7 cellular contexts compared by ENCODE assay signal in genomic region chrX:65696613-65697012, GRCh38. TPM values are rescaled to one million over a fixed set of nuclear protein-coding genes. Genes with fewer than 3 reads are reported as not detected.
A peak's percentile ranks its signal among the peaks of the same experiment; 100 is the strongest.
DNase-seq lines count a peak whose midpoint lies in the region; ATAC-seq, FAIRE-seq and TF ChIP-seq lines count a peak whose summit lies in the region.

No MANE protein-coding gene starts in this region.

- no peak overlapping the region for H3K27ac Mint-ChIP-seq in H9
- H3K27ac Mint-ChIP-seq in endodermal cell, result no peak overlapping the region

- no TSS peak for BruUV-seq in endothelial cell of umbilical vein (replicated peaks; lab: Mats Ljungman, UMichigan)

- FAIRE-seq in endothelial cell of umbilical vein (lab: Jason Lieb, UNC), result no peak
- no peak for FAIRE-seq in small intestine (lab: Jason Lieb, UNC)

- H2BK20ac ChIP-seq in H9 (ENCODE audit: low read depth, low read length, poor library complexity, severe bottlenecking), result no peak overlapping the region

- H4K91ac ChIP-seq in H9 (ENCODE audit: insufficient read length, low read depth, low read length), result no peak overlapping the region

- H4K5ac ChIP-seq in H9 (ENCODE audit: insufficient read length, low read depth, low read length), result no peak overlapping the region

- peaks cover 33 to 40% of the 10 kb centered on the region in 2 experiments for H3K4me1 Mint-ChIP-seq in H9
- H3K4me1 Mint-ChIP-seq in endodermal cell, result peaks cover 30% of the 10 kb centered on the region

- no peaks in the 10 kb centered on the region for H3K79me1 ChIP-seq in H9 (ENCODE audit: insufficient read depth, low read depth, low read length, poor library complexity, severe bottlenecking)

- CTCF ChIA-PET in endothelial cell of umbilical vein (lab: Charles Lee), result interaction anchor here (1.5 kb wide), 1 partner anchor 29 kb away, joined by 3 read pairs; the partner anchor contains the start of gene MSN

- dilution Hi-C loops in endothelial cell of umbilical vein (cut with MboI; ENCODE audit: extremely low pct_ligation_motif_present, low sequenced_read_pairs), result no loop called here

- no peak overlapping the region for H2BK15ac ChIP-seq in H9 (ENCODE audit: low read depth, low read length)

- H3K56ac ChIP-seq in H9 (ENCODE audit: insufficient read length, low read depth, low read length), result no peak overlapping the region

- TF ChIP-seq CTCF in H9 (conservative IDR thresholded peaks at IDR 0.05), result no peak
- no peak for TF ChIP-seq CTCF in Peyer's patch (IDR thresholded peaks at IDR 0.05)
- TF ChIP-seq CTCF in endothelial cell of umbilical vein (IDR thresholded peaks at IDR 0.05; ENCODE audit: extremely low read depth in 1 of 2, insufficient read depth in 1 of 2, low read depth in 1 of 2, low read length in 2 of 2), result no peak
- TF ChIP-seq CTCF in endodermal cell (conservative IDR thresholded peaks at IDR 0.05), result no peak

- H3K4me1 ChIP-seq in H9 (ENCODE audit: insufficient read depth, low read length) (peaks cover 6% of the 10 kb centered on the region; the same call in 1 of the 2 replicates), Peyer's patch (peaks cover 0 to 23% (median 1%) of the 10 kb centered on the region in 4 donors), endothelial cell of umbilical vein (ENCODE audit: control insufficient read depth, extremely low read depth, insufficient read depth, low read length) (peaks cover 60% of the 10 kb centered on the region), small intestine (ENCODE audit: control insufficient read depth in 2 of 2, insufficient read depth in 1 of 2, low read depth in 1 of 2, low read length in 1 of 2) (peaks cover 0 to 8% of the 10 kb centered on the region in 2 donors), endodermal cell (ENCODE audit: control insufficient read depth, insufficient read depth, low read length) (peaks cover 2% of the 10 kb centered on the region)

- H3T11ph ChIP-seq in H9 (ENCODE audit: low read length), result no peak overlapping the region

- POLR2A ChIA-PET in endothelial cell of umbilical vein (lab: Charles Lee), result no interaction called here

- H3K36me3 ChIP-seq in Peyer's patch, result no peaks in the 10 kb centered on the region
- peaks cover 0 to 8% of the 10 kb centered on the region in 2 experiments for H3K36me3 ChIP-seq in endothelial cell of umbilical vein (ENCODE audit: control insufficient read depth in 2 of 2, extremely low read depth in 1 of 2, insufficient read depth in 2 of 2, low read length in 2 of 2)
- H3K36me3 ChIP-seq in small intestine (ENCODE audit: control insufficient read depth in 2 of 2, insufficient read depth in 2 of 2, low read length in 2 of 2), result no peaks in the 10 kb centered on the region
- peaks cover 5% of the 10 kb centered on the region for H3K36me3 ChIP-seq in endodermal cell (ENCODE audit: control insufficient read depth, insufficient read depth, low read length)

- H3K9me3 Mint-ChIP-seq in H9 (peaks cover 65 to 70% of the 10 kb centered on the region in 2 experiments), endodermal cell (peaks cover 58% of the 10 kb centered on the region)

- intact Hi-C loops in endothelial cell of umbilical vein (cut with micrococcal nuclease), result no loop called here

- H3K36me3 Mint-ChIP-seq in H9 (ENCODE audit: insufficient read depth in 1 of 3, low read depth in 3 of 3) (peaks cover 5 to 15% (median 15%) of the 10 kb centered on the region in 3 experiments; a peak in 5 of 7 replicates), endodermal cell (ENCODE audit: low read depth) (peaks cover 6% of the 10 kb centered on the region)

- no peak overlapping the region for H4K8ac ChIP-seq in H9 (replicated peaks; ENCODE audit: insufficient read length, low read depth, low read length)

- H3K27me3 Mint-ChIP-seq in H9 (ENCODE audit: low read depth) (no peaks in the 10 kb centered on the region; the same call in 1 of the 2 replicates), endodermal cell (ENCODE audit: insufficient read depth) (no peaks in the 10 kb centered on the region)

- no peaks in the 10 kb centered on the region for H3K23me2 ChIP-seq in H9 (ENCODE audit: insufficient read length, low read depth, low read length, poor library complexity, severe bottlenecking)

- DNase-seq in H9 (no peak), Peyer's patch (no peak), endothelial cell of umbilical vein (ENCODE audit: low read depth, low spot score) (no peak), small intestine (peak; percentile 11), endodermal cell (no peak), iPS-NIHi7 (ENCODE audit: extremely low spot score) (no peak)

- peak overlapping the region; percentile 25 for H3K4me2 ChIP-seq in H9 (ENCODE audit: insufficient read depth, insufficient read length, low read length)
- H3K4me2 ChIP-seq in endothelial cell of umbilical vein (ENCODE audit: insufficient read depth, low read length), result peak overlapping the region; percentile 30

- WGBS in H9 (ENCODE audit: extremely low coverage, insufficient read length, low lambda C conversion rate), result no CpG with 5 or more reads among the region's 3 CpGs
- 57 to 61% (median 60%) methylated on average over 3 of the region's 3 CpGs for WGBS in small intestine, 3 donors
- WGBS in endodermal cell (ENCODE audit: insufficient coverage in 1 of 2, insufficient read length in 1 of 2), 2 experiments, result 71% methylated on average over 3 of the region's 3 CpGs; no CpG with 5 or more reads in 1 of the 2 experiments

- no peak overlapping the region for H3K18ac ChIP-seq in H9 (ENCODE audit: insufficient read length, low read depth, low read length)

- H2AFZ ChIP-seq in H9 (ENCODE audit: low read length) (no peak overlapping the region), endothelial cell of umbilical vein (ENCODE audit: low read depth, low read length) (no peak overlapping the region)

- H3K14ac ChIP-seq in H9 (ENCODE audit: insufficient read depth, low read length), result no peak overlapping the region

- no peak overlapping the region for H2AK5ac ChIP-seq in H9 (ENCODE audit: insufficient read length, low read length)

- H3K4me3 ChIP-seq in Peyer's patch (peak overlapping the region in 1 of 4 donors; percentile 15), endothelial cell of umbilical vein (replicated peaks in 1 of 3; ENCODE audit: insufficient read depth in 1 of 3, low read depth in 1 of 3, low read length in 3 of 3) (no peak overlapping the region), small intestine (ENCODE audit: low read depth in 1 of 2, low read length in 2 of 2) (no peak overlapping the region), endodermal cell (ENCODE audit: low read length) (no peak overlapping the region)

- H3K4me3 Mint-ChIP-seq in H9 (no peak overlapping the region), endodermal cell (no peak overlapping the region)

- H3K27me3 ChIP-seq in H9 (ENCODE audit: insufficient read depth, low read length) (no peaks in the 10 kb centered on the region), Peyer's patch (no peaks in the 10 kb centered on the region), endothelial cell of umbilical vein (ENCODE audit: control insufficient read depth in 2 of 2, insufficient read depth in 2 of 2, low read length in 2 of 2) (no peaks in the 10 kb centered on the region), small intestine (ENCODE audit: control insufficient read depth in 2 of 2, insufficient read depth in 2 of 2, low read length in 2 of 2) (no peaks in the 10 kb centered on the region), endodermal cell (ENCODE audit: control insufficient read depth, insufficient read depth, low read length, poor library complexity, severe bottlenecking) (no peaks in the 10 kb centered on the region)

- peaks cover 44% of the 10 kb centered on the region for H3K9me3 ChIP-seq in H9 (ENCODE audit: control insufficient read depth, low read depth, low read length)
- no peaks in the 10 kb centered on the region for H3K9me3 ChIP-seq in Peyer's patch
- H3K9me3 ChIP-seq in endothelial cell of umbilical vein (replicated peaks; ENCODE audit: control insufficient read depth, insufficient read depth, low read length), result no peaks in the 10 kb centered on the region
- H3K9me3 ChIP-seq in small intestine (ENCODE audit: control insufficient read depth, low read depth), result no peaks in the 10 kb centered on the region
- H3K9me3 ChIP-seq in endodermal cell (ENCODE audit: control insufficient read depth, low read length), result no peaks in the 10 kb centered on the region

- H3K27ac ChIP-seq in H9 (ENCODE audit: insufficient read length, low read depth, low read length) (no peak overlapping the region), Peyer's patch (peak overlapping the region; percentile 50 to 77 (median 74)), endothelial cell of umbilical vein (ENCODE audit: insufficient read depth, low read depth, low read length) (peak overlapping the region; percentile 84), small intestine (ENCODE audit: low read depth in 1 of 2, low read length in 1 of 2) (peak overlapping the region in 1 of 2 donors; percentile 86), endodermal cell (ENCODE audit: low read depth, low read length) (no peak overlapping the region)

- peaks cover 6% of the 10 kb centered on the region; the same call in 1 of the 2 replicates for H3K79me2 ChIP-seq in H9 (ENCODE audit: insufficient read depth, low read length)
- peaks cover 97% of the 10 kb centered on the region for H3K79me2 ChIP-seq in endothelial cell of umbilical vein (ENCODE audit: control insufficient read depth, insufficient read depth, low read length)

- H4K20me1 ChIP-seq in H9 (ENCODE audit: control insufficient read depth, insufficient read depth, insufficient read length) (no peaks in the 10 kb centered on the region), endothelial cell of umbilical vein (replicated peaks; ENCODE audit: control insufficient read depth, extremely low read depth, insufficient read depth, low read length) (no peaks in the 10 kb centered on the region)

- H2BK12ac ChIP-seq in H9 (ENCODE audit: insufficient read length, low read depth, low read length), result no peak overlapping the region

- H2BK5ac ChIP-seq in H9 (ENCODE audit: insufficient read length, low read length), result no peak overlapping the region

- TF ChIP-seq POLR2A in Peyer's patch (IDR thresholded peaks at IDR 0.05) (no peak), endothelial cell of umbilical vein (IDR thresholded peaks at IDR 0.05; ENCODE audit: low read depth, low read length) (no peak)

- no peak overlapping the region for H3K23ac ChIP-seq in H9 (ENCODE audit: insufficient read length, low read depth, low read length)

- ATAC-seq in GM18519 (IDR thresholded peaks at IDR 0.05; ENCODE audit: low FRiP score, unreplicated experiment), result no peak

- H3K9ac ChIP-seq in H9 (ENCODE audit: extremely low read depth, insufficient read length, low read length), result no peak overlapping the region
- no peak overlapping the region for H3K9ac ChIP-seq in endothelial cell of umbilical vein (replicated peaks; ENCODE audit: extremely low read depth, insufficient read depth, low read length)
- no peak overlapping the region for H3K9ac ChIP-seq in endodermal cell (ENCODE audit: extremely low read depth, low read length, poor library complexity, severe bottlenecking)

- H2BK120ac ChIP-seq in H9 (ENCODE audit: low read depth, low read length, poor library complexity, severe bottlenecking), result no peak overlapping the region

- H3K9me1 ChIP-seq in endothelial cell of umbilical vein (replicated peaks; ENCODE audit: control insufficient read depth, extremely low read depth, insufficient read depth, low read length), result no peaks in the 10 kb centered on the region

- H3K4ac ChIP-seq in H9 (ENCODE audit: low read depth, low read length), result no peak overlapping the region

RNA-seq across cellular contexts. Expression of gene MSN, which starts 29.2 kb away (rescaled TPM):
- total RNA-seq in H9 (2021) (126 and 129 TPM in 2 replicates), Peyer's patch (100 to 1,000 TPM in 1 of 4 donors, 10 to 100 TPM in 3; 22.4 to 126 (median 33.4) TPM), endothelial cell of umbilical vein (635 and 658 TPM in 2 replicates), endodermal cell (100 to 1,000 TPM; 141 to 188 TPM)
- polyA plus RNA-seq in endothelial cell of umbilical vein (511 and 528 TPM in 2 replicates), small intestine (10 to 100 TPM; 13.6 to 63.4 (median 46.7) TPM)
- 475 and 549 TPM in 2 replicates for polyA plus RNA-seq in endothelial cell of umbilical vein (2011; cell fraction: cytosol; rRNA removed)
- 738 and 769 TPM in 2 replicates for polyA plus RNA-seq in endothelial cell of umbilical vein (2011; cell fraction: nucleus; rRNA removed)
- 862 and 934 TPM in 2 replicates for polyA plus RNA-seq in endothelial cell of umbilical vein (2012)
- polyA minus RNA-seq in endothelial cell of umbilical vein, result 709 and 797 TPM in 2 replicates
- 123 TPM for polyA minus RNA-seq in endothelial cell of umbilical vein (2011; cell fraction: cytosol; rRNA and poly(A)+ RNA removed)
- 296 and 346 TPM in 2 replicates for polyA minus RNA-seq in endothelial cell of umbilical vein (2011; cell fraction: nucleus; rRNA and poly(A)+ RNA removed)
- polyA plus RNA-seq in endodermal cell (2013, experiment 1 of 2), result 193 TPM
- 187 TPM for polyA plus RNA-seq in endodermal cell (2013, experiment 2 of 2)

Comparison
In these comparisons a context has a peak if more than half of its experiments do, and no peak if none do; other contexts are left out.
1. H3K27ac ChIP-seq: peak in Peyer's patch (4 of 4) and endothelial cell of umbilical vein (single experiment); none in H9 (single experiment) and endodermal cell (single experiment).